8 cellular contexts compared by ENCODE assay signal in genomic region chr19:1249990-1250298, GRCh38. TPM values are rescaled to one million over a fixed set of nuclear protein-coding genes. Genes with fewer than 3 reads are reported as not detected.
DNase-seq lines count a peak whose midpoint lies in the region; ATAC-seq lines count a peak whose summit lies in the region.

No MANE protein-coding gene starts in this region.

- peaks cover 42% of the 10 kb centered on the region for H3K36me3 Mint-ChIP-seq in activated T-helper 17 cell treated with anti-CD3 and anti-CD28 coated beads, Interleukin-2, amount 50 U/mL, for 72 hours (ENCODE audit: low read depth)
- peaks cover 23 to 26% of the 10 kb centered on the region in 2 donors for H3K36me3 Mint-ChIP-seq in stimulated activated naive B cell treated with anti-CD40 and anti-IgM and Interleukin-4, amounts not matched to agents 10 μg/mL and 1 μg/mL and 100 μg/mL, for 72 hours

- peak overlapping the region; percentile 97 for H3K9ac ChIP-seq in iPS-18a (ENCODE audit: low read length)

- H3K4me3 ChIP-seq in iPS-18a (ENCODE audit: low read length), result peak overlapping the region; percentile 82

- peak overlapping the region; percentile 49 for H3K4me3 Mint-ChIP-seq in activated T-helper 17 cell treated with anti-CD3 and anti-CD28 coated beads, Interleukin-2, amount 50 U/mL, for 72 hours
- H3K4me3 Mint-ChIP-seq in stimulated activated naive B cell treated with anti-CD40 and anti-IgM and Interleukin-4, amounts not matched to agents 10 μg/mL and 1 μg/mL and 100 μg/mL, for 72 hours, result peak overlapping the region; percentile 79 to 84

- no peak for DNase-seq in stimulated activated naive B cell treated with anti-CD40 and anti-IgM and Interleukin-4, amounts not matched to agents 10 μg/mL and 1 μg/mL and 100 μg/mL, for 72 hours
- DNase-seq in stimulated activated CD4-positive, alpha-beta T cell treated with anti-CD3 and anti-CD28 coated beads, Interleukin-15, amount 100 ng/mL, for 24 hours, result no peak
- no peak for DNase-seq in SHP77 treated with DMSO at 0.1 percent for 48 hours (lab: John Stamatoyannopoulos, UW)

- no peaks in the 10 kb centered on the region for H3K9me3 ChIP-seq in iPS-18a (ENCODE audit: control insufficient read depth, low read depth, low read length)

- no peaks in the 10 kb centered on the region for H3K9me3 Mint-ChIP-seq in activated T-helper 17 cell treated with anti-CD3 and anti-CD28 coated beads, Interleukin-2, amount 50 U/mL, for 72 hours
- no peaks in the 10 kb centered on the region for H3K9me3 Mint-ChIP-seq in stimulated activated naive B cell treated with anti-CD40 and anti-IgM and Interleukin-4, amounts not matched to agents 10 μg/mL and 1 μg/mL and 100 μg/mL, for 72 hours

- H3K27ac ChIP-seq in iPS-18a (ENCODE audit: low read length), result no peak overlapping the region

- H3K27me3 Mint-ChIP-seq in activated T-helper 17 cell treated with anti-CD3 and anti-CD28 coated beads, Interleukin-2, amount 50 U/mL, for 72 hours, result no peaks in the 10 kb centered on the region
- H3K27me3 Mint-ChIP-seq in stimulated activated naive B cell treated with anti-CD40 and anti-IgM and Interleukin-4, amounts not matched to agents 10 μg/mL and 1 μg/mL and 100 μg/mL, for 72 hours, result no peaks in the 10 kb centered on the region

- no peaks in the 10 kb centered on the region for H3K4me1 Mint-ChIP-seq in activated T-helper 17 cell treated with anti-CD3 and anti-CD28 coated beads, Interleukin-2, amount 50 U/mL, for 72 hours
- H3K4me1 Mint-ChIP-seq in stimulated activated naive B cell treated with anti-CD40 and anti-IgM and Interleukin-4, amounts not matched to agents 10 μg/mL and 1 μg/mL and 100 μg/mL, for 72 hours, result peaks cover 13 to 35% of the 10 kb centered on the region in 2 donors

- peak overlapping the region; percentile 73 for H3K27ac Mint-ChIP-seq in activated T-helper 17 cell treated with anti-CD3 and anti-CD28 coated beads, Interleukin-2, amount 50 U/mL, for 72 hours
- H3K27ac Mint-ChIP-seq in stimulated activated naive B cell treated with anti-CD40 and anti-IgM and Interleukin-4, amounts not matched to agents 10 μg/mL and 1 μg/mL and 100 μg/mL, for 72 hours, result peak overlapping the region; percentile 89

- no peaks in the 10 kb centered on the region for H3K27me3 ChIP-seq in iPS-18a (ENCODE audit: control insufficient read depth, insufficient read depth, low read length)

- peaks cover 17% of the 10 kb centered on the region for H3K36me3 ChIP-seq in iPS-18a (ENCODE audit: control insufficient read depth, low read depth, low read length)

- ATAC-seq in HG02623 (IDR thresholded peaks at IDR 0.05; ENCODE audit: unreplicated experiment) (peak; percentile 1), HG03354 (IDR thresholded peaks at IDR 0.05; ENCODE audit: poor library complexity, severe bottlenecking, unreplicated experiment) (no peak), HG02840 (IDR thresholded peaks at IDR 0.05; ENCODE audit: low FRiP score, unreplicated experiment) (no peak)
- ATAC-seq in activated T-helper 17 cell treated with anti-CD3 and anti-CD28 coated beads, Interleukin-2, amount 50 U/mL, for 72 hours (replicated peaks), result no peak
- ATAC-seq in stimulated activated naive B cell treated with anti-CD40 and anti-IgM and Interleukin-4, amounts not matched to agents 10 μg/mL and 1 μg/mL and 100 μg/mL, for 72 hours (replicated peaks), result no peak

- no peaks in the 10 kb centered on the region for H3K4me1 ChIP-seq in iPS-18a (ENCODE audit: control insufficient read depth, low read depth, low read length)

RNA-seq across cellular contexts. Expression of gene MIDN, which starts 1.6 kb away (rescaled TPM):
- total RNA-seq in activated T-helper 17 cell treated with anti-CD3 and anti-CD28 coated beads, Interleukin-2, amount 50 U/mL, for 72 hours, result 10 to 100 TPM; 51.4 to 56.8 TPM

RNA-seq across cellular contexts. Expression of gene ATP5F1D, which starts 8.4 kb away (rescaled TPM):
- total RNA-seq in activated T-helper 17 cell treated with anti-CD3 and anti-CD28 coated beads, Interleukin-2, amount 50 U/mL, for 72 hours, result 100 to 1,000 TPM; 148 to 210 TPM

RNA-seq across cellular contexts. Expression of gene CBARP, which starts 12.1 kb away (rescaled TPM):
- total RNA-seq in activated T-helper 17 cell treated with anti-CD3 and anti-CD28 coated beads, Interleukin-2, amount 50 U/mL, for 72 hours, result 1 to 10 TPM in 1 of 2 donors, under 1 TPM in 1; 0.77 to 1.4 TPM

RNA-seq across cellular contexts. Expression of gene CIRBP, which starts 19.2 kb away (rescaled TPM):
- 100 to 1,000 TPM; 150 to 172 TPM for total RNA-seq in activated T-helper 17 cell treated with anti-CD3 and anti-CD28 coated beads, Interleukin-2, amount 50 U/mL, for 72 hours

RNA-seq across cellular contexts. Expression of gene FAM174C, which starts 25.4 kb away (rescaled TPM):
- 10 to 100 TPM; 52.9 to 85.9 TPM for total RNA-seq in activated T-helper 17 cell treated with anti-CD3 and anti-CD28 coated beads, Interleukin-2, amount 50 U/mL, for 72 hours
